ENCODE assay signal across 1 cellular context in genomic region chr6:130829333-130829910, GRCh38.
TF ChIP-seq lines count a peak whose summit lies in the region.

No MANE protein-coding gene starts in this region.

TF ChIP-seq in HepG2, 621 proteins besides CTCF, POLR2A, EP300 and RAD21 (continued from another document):
- TF ChIP-seq, protein P1, sequence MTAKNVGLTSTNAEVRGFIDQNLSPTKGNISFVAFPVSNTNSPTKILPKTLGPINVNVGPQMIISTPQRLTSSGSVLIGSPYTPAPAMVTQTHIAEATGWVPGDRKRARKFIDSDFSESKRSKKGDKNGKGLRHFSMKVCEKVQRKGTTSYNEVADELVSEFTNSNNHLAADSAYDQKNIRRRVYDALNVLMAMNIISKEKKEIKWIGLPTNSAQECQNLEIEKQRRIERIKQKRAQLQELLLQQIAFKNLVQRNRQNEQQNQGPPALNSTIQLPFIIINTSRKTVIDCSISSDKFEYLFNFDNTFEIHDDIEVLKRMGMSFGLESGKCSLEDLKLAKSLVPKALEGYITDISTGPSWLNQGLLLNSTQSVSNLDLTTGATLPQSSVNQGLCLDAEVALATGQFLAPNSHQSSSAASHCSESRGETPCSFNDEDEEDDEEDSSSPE (CRISPR knock-in tag; IDR thresholded peaks at IDR 0.05), result 0 out of 2 replicates have a peak, but pooled peaks have one; percentile 29
- TF ChIP-seq HIC2 (CRISPR knock-in tag; IDR thresholded peaks at IDR 0.05; ENCODE audit: low read depth) (no peak), ZNF234 (CRISPR knock-in tag; conservative IDR thresholded peaks at IDR 0.05) (no peak), BORCS8-MEF2B (CRISPR knock-in tag; IDR thresholded peaks at IDR 0.05) (0 out of 2 replicates have a peak, but pooled peaks have one; percentile 46), GFI1 (CRISPR knock-in tag; IDR thresholded peaks at IDR 0.05; ENCODE audit: borderline replicate concordance) (peak; percentile 41; the same call in 1 of the 2 replicates), KAT7 (CRISPR knock-in tag; IDR thresholded peaks at IDR 0.05; ENCODE audit: borderline replicate concordance) (peak; percentile 60; the same call in 1 of the 2 replicates), SP140L (CRISPR knock-in tag; IDR thresholded peaks at IDR 0.05; ENCODE audit: borderline replicate concordance) (no peak), ZNF337 (CRISPR knock-in tag; IDR thresholded peaks at IDR 0.05; ENCODE audit: borderline replicate concordance, low read depth) (0 out of 2 replicates have a peak, but pooled peaks have one; percentile 33), ZBTB8A (CRISPR knock-in tag; IDR thresholded peaks at IDR 0.05; ENCODE audit: borderline replicate concordance, low read depth) (no peak), HBP1 (CRISPR knock-in tag; IDR thresholded peaks at IDR 0.05; ENCODE audit: low read depth) (no peak), ARID4A (CRISPR knock-in tag; IDR thresholded peaks at IDR 0.05; ENCODE audit: borderline replicate concordance) (0 out of 2 replicates have a peak, but pooled peaks have one; percentile 2), ZNF687 (CRISPR knock-in tag; IDR thresholded peaks at IDR 0.05) (no peak), CBX1 (IDR thresholded peaks at IDR 0.05; ENCODE audit: low read depth) (no peak), SMAD3 (CRISPR knock-in tag; IDR thresholded peaks at IDR 0.05) (0 out of 2 replicates have a peak, but pooled peaks have one; percentile 7), ZNF792 (CRISPR knock-in tag; IDR thresholded peaks at IDR 0.05) (no peak), ZNF577 (CRISPR knock-in tag; IDR thresholded peaks at IDR 0.05; ENCODE audit: borderline replicate concordance, low read depth) (no peak), ETS1 (CRISPR knock-in tag; IDR thresholded peaks at IDR 0.05) (no peak), KLF11 (CRISPR knock-in tag; IDR thresholded peaks at IDR 0.05) (0 out of 2 replicates have a peak, but pooled peaks have one; percentile 39)
